21 cellular contexts compared by ENCODE assay signal in the genomic region with DNA sequence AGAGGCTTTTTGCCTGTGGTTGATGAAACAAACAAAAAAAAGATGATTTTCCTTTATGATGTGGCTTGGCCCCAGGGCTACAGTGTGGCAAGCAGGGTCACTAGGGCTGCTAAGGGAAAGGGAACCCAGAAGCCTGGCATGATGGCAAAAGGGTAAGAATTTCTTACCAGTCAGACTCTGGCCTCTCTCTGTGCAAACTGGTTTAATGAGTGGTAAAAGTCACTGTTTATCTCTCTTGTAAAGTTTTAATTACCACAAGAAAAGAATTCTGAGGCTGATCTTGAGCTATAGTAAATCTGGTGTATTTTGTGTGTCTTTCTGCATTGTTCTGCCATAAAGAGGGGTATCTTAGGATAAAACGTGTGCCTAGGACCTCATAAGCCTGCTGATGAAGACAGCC.
A peak's percentile ranks its signal among the peaks of the same experiment; 100 is the strongest.
DNase-seq lines count a peak whose midpoint lies in the region; ATAC-seq and TF ChIP-seq lines count a peak whose summit lies in the region.
"Had no signal": no experiment of that assay in that cellular context is flagged by ENCODE, and none has a peak within 500 bp of the region (broad histone marks: within the 10 kb centered on the region; RNA-seq: fewer than 3 reads in every experiment).

No MANE protein-coding gene starts in this region.

- ATAC-seq in left colon = peak; percentile 86
- peak; percentile 71 for ATAC-seq in mucosa of descending colon
- no peak for ATAC-seq in activated CD8-positive, alpha-beta memory T cell treated with anti-CD3 and anti-CD28 coated beads, Interleukin-2, amount 10 ng/mL, durations not matched to agents 7 days and 5 days
- ATAC-seq: CD8-positive, alpha-beta T cell; GM12878 had no signal

- peaks cover 4% of the 10 kb centered on the region for H3K4me1 Mint-ChIP-seq in activated CD8-positive, alpha-beta memory T cell treated with anti-CD3 and anti-CD28 coated beads, Interleukin-2, amount 10 ng/mL, durations not matched to agents 7 days and 5 days

- H3K36me3 ChIP-seq in mucosa of descending colon (ENCODE audit: low read depth) (no peaks in the 10 kb centered on the region), tibial artery (no peaks in the 10 kb centered on the region)
- H3K36me3 ChIP-seq: BE2C had no signal

- no peak overlapping the region for H3K27ac Mint-ChIP-seq in activated CD8-positive, alpha-beta memory T cell treated with anti-CD3 and anti-CD28 coated beads, Interleukin-2, amount 10 ng/mL, durations not matched to agents 7 days and 5 days
- H3K27ac Mint-ChIP-seq: CD4-positive, alpha-beta T cell; CD8-positive, alpha-beta T cell had no signal

- intact Hi-C loops in left colon (cut with DNase I, micrococcal nuclease) = no loop called here
- intact Hi-C loops in mucosa of descending colon (cut with DNase I, micrococcal nuclease) = no loop called here
- intact Hi-C loops in tibial artery (cut with DNase I; ENCODE audit: low total_unique reads) = no loop called here

- H3K27ac ChIP-seq in VCaP (peak overlapping the region; percentile 19; the same call in 1 of the 2 replicates), tibial artery (no peak overlapping the region)
- H3K27ac ChIP-seq: BLaER1 treated with 17β-estradiol and CSF1 and Interleukin-3, amounts not matched to agents 10 nM and 100 nM; C4-2B had no signal

- H3K9me3 ChIP-seq in mucosa of descending colon (peaks cover 18% of the 10 kb centered on the region), tibial artery (no peaks in the 10 kb centered on the region)
- H3K9me3 ChIP-seq: BE2C had no signal

- peaks cover 11% of the 10 kb centered on the region for H3K9me3 Mint-ChIP-seq in activated CD8-positive, alpha-beta memory T cell treated with anti-CD3 and anti-CD28 coated beads, Interleukin-2, amount 10 ng/mL, durations not matched to agents 7 days and 5 days (ENCODE audit: low read depth)

- DNase-seq in M059J (ENCODE audit: low read depth) (peak; percentile 22), left colon (no peak), mucosa of descending colon (no peak), medulla oblongata (ENCODE audit: extremely low spot score) (no peak), tibial artery (no peak), islet precursor cell (no peak)
- DNase-seq in activated CD8-positive, alpha-beta memory T cell treated with anti-CD3 and anti-CD28 coated beads, Interleukin-2, amount 10 ng/mL, durations not matched to agents 7 days and 5 days = no peak
- DNase-seq: 8988T; ACHN; BE2C; Caco-2; Calu3; CD4-positive, alpha-beta T cell; CD8-positive, alpha-beta T cell; DMS79; EL; GDM1 had no signal

- peaks cover 45% of the 10 kb centered on the region for H3K36me3 Mint-ChIP-seq in activated CD8-positive, alpha-beta memory T cell treated with anti-CD3 and anti-CD28 coated beads, Interleukin-2, amount 10 ng/mL, durations not matched to agents 7 days and 5 days

- H3K4me3 Mint-ChIP-seq in activated CD8-positive, alpha-beta memory T cell treated with anti-CD3 and anti-CD28 coated beads, Interleukin-2, amount 10 ng/mL, durations not matched to agents 7 days and 5 days = no peak overlapping the region
- H3K4me3 Mint-ChIP-seq: CD4-positive, alpha-beta T cell; CD8-positive, alpha-beta T cell had no signal

- no peaks in the 10 kb centered on the region for H3K4me1 ChIP-seq in mucosa of descending colon (ENCODE audit: low read depth)
- no peaks in the 10 kb centered on the region for H3K4me1 ChIP-seq in tibial artery
- H3K4me1 ChIP-seq: BE2C, Caco-2 had no signal

- H3K27me3 Mint-ChIP-seq in activated CD8-positive, alpha-beta memory T cell treated with anti-CD3 and anti-CD28 coated beads, Interleukin-2, amount 10 ng/mL, durations not matched to agents 7 days and 5 days = no peaks in the 10 kb centered on the region
- H3K27me3 Mint-ChIP-seq: CD4-positive, alpha-beta T cell had no signal

- TF ChIP-seq CTCF in VCaP (conservative IDR thresholded peaks at IDR 0.05) = no peak
- TF ChIP-seq CTCF in mucosa of descending colon (IDR thresholded peaks at IDR 0.05) = no peak
- no peak for TF ChIP-seq CTCF in tibial artery (IDR thresholded peaks at IDR 0.05)

- CTCF ChIA-PET in activated CD8-positive, alpha-beta memory T cell treated with anti-CD3 and anti-CD28 coated beads, Interleukin-2, amount 10 ng/mL, durations not matched to agents 7 days and 5 days (lab: Charles Lee) = no interaction called here

- H3K4me3 ChIP-seq in mucosa of descending colon (no peak overlapping the region), tibial artery (no peak overlapping the region)
- H3K4me3 ChIP-seq: GM12878 had no signal

- no peaks in the 10 kb centered on the region for H3K27me3 ChIP-seq in tibial artery
- H3K27me3 ChIP-seq: BE2C; BLaER1 treated with 17β-estradiol and CSF1 and Interleukin-3, amounts not matched to agents 10 nM and 100 nM had no signal
